18 cellular contexts compared by ENCODE assay signal in the genomic region with DNA sequence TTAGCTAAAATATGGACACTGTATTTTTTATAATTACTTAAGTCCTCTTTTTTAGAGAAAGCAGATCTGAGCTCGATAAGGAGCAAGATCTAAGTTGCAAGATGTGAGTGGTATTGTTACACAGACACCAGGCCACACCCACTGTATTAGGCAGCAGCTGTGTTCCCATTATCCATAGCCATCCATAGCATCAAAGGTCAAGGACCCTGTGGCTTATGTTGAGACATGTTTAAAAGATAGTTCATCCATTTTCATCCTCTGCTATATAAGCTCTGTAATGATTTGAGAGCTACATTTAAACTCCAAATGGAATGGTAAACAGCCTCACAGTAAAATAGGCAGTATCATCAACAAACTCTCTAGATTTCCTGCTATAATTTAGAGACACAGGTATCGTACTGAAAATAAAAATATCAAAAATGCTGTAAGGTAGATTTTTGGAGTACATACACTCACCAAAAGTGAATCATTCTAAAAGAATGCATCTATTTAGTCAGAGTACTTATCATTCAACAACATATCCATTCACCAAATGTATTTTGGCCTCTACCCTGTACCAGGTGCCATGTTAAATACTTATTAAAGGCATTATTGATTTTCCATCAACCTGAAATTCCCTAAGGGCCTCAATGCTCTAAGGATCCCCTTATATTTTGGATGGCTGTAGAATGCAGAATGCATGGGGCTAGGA.
"Had no signal": no experiment of that assay in that cellular context is flagged by ENCODE, and none has a peak within 500 bp of the region (broad histone marks: within the 10 kb centered on the region; RNA-seq: fewer than 3 reads in every experiment).

No MANE protein-coding gene starts in this region.

- H3K4me3 ChIP-seq: body of pancreas, lower lobe of right lung, neural progenitor cell, transverse colon had no signal

- H3K36me3 ChIP-seq: lower lobe of right lung, neural progenitor cell, transverse colon had no signal

- H3K27ac Mint-ChIP-seq: activated CD8-positive, alpha-beta memory T cell treated with anti-CD3 and anti-CD28 coated beads, Interleukin-2, amount 10 ng/mL, durations not matched to agents 7 days and 5 days; activated CD8-positive, alpha-beta T cell treated with anti-CD3 and anti-CD28 coated beads for 36 hours; activated naive CD8-positive, alpha-beta T cell treated with anti-CD3 and anti-CD28 coated beads, Interleukin-2, amount 50 U/mL, for 24 hours; naive thymus-derived CD8-positive, alpha-beta T cell; neural progenitor cell; stimulated activated naive B cell treated with anti-CD40 and anti-IgM and Interleukin-4, amounts not matched to agents 10 μg/mL and 1 μg/mL and 100 μg/mL, for 72 hours had no signal

- H3K27me3 Mint-ChIP-seq: activated CD8-positive, alpha-beta memory T cell treated with anti-CD3 and anti-CD28 coated beads, Interleukin-2, amount 10 ng/mL, durations not matched to agents 7 days and 5 days; activated CD8-positive, alpha-beta T cell treated with anti-CD3 and anti-CD28 coated beads for 36 hours; activated naive CD8-positive, alpha-beta T cell treated with anti-CD3 and anti-CD28 coated beads, Interleukin-2, amount 50 U/mL, for 24 hours; naive thymus-derived CD8-positive, alpha-beta T cell; stimulated activated naive B cell treated with anti-CD40 and anti-IgM and Interleukin-4, amounts not matched to agents 10 μg/mL and 1 μg/mL and 100 μg/mL, for 72 hours had no signal

- H3K27ac ChIP-seq: body of pancreas, lower lobe of right lung, neural progenitor cell, transverse colon had no signal

- H3K9me3 ChIP-seq: body of pancreas, lower lobe of right lung, transverse colon had no signal

- H3K36me3 Mint-ChIP-seq: activated CD8-positive, alpha-beta memory T cell treated with anti-CD3 and anti-CD28 coated beads, Interleukin-2, amount 10 ng/mL, durations not matched to agents 7 days and 5 days; neural progenitor cell; stimulated activated naive B cell treated with anti-CD40 and anti-IgM and Interleukin-4, amounts not matched to agents 10 μg/mL and 1 μg/mL and 100 μg/mL, for 72 hours had no signal

- H3K9ac ChIP-seq: neural progenitor cell had no signal

- H3K9me3 Mint-ChIP-seq: neural progenitor cell had no signal

- H3K4me3 Mint-ChIP-seq: activated CD8-positive, alpha-beta memory T cell treated with anti-CD3 and anti-CD28 coated beads, Interleukin-2, amount 10 ng/mL, durations not matched to agents 7 days and 5 days; activated CD8-positive, alpha-beta T cell treated with anti-CD3 and anti-CD28 coated beads for 36 hours; activated naive CD8-positive, alpha-beta T cell treated with anti-CD3 and anti-CD28 coated beads, Interleukin-2, amount 50 U/mL, for 24 hours; naive thymus-derived CD8-positive, alpha-beta T cell; neural progenitor cell; stimulated activated naive B cell treated with anti-CD40 and anti-IgM and Interleukin-4, amounts not matched to agents 10 μg/mL and 1 μg/mL and 100 μg/mL, for 72 hours had no signal

- DNase-seq: activated CD4-positive, alpha-beta T cell treated with anti-CD3 and anti-CD28 coated beads for 48 hours; activated CD8-positive, alpha-beta memory T cell treated with anti-CD3 and anti-CD28 coated beads, Interleukin-2, amount 10 ng/mL, durations not matched to agents 7 days and 5 days; activated CD8-positive, alpha-beta T cell treated with anti-CD3 and anti-CD28 coated beads for 36 hours; activated effector memory CD4-positive, alpha-beta T cell treated with anti-CD3 and anti-CD28 coated beads, Interleukin-2, amount 50 U/mL, for 16 hours; activated naive CD4-positive, alpha-beta T cell treated with anti-CD3 and anti-CD28 coated beads, Interleukin-2, amount 50 U/mL, for 16 hours; activated naive CD8-positive, alpha-beta T cell treated with anti-CD3 and anti-CD28 coated beads, Interleukin-2, amount 50 U/mL, for 24 hours; activated T-cell treated with anti-CD3 and anti-CD28 coated beads for 4 hours; body of pancreas; foreskin fibroblast; kidney; lower lobe of right lung; naive thymus-derived CD8-positive, alpha-beta T cell; small intestine; stimulated activated CD4-positive, alpha-beta T cell treated with anti-CD3 and anti-CD28 coated beads, Interleukin-15, amount 100 ng/mL, for 24 hours; stimulated activated CD8-positive, alpha-beta memory T cell treated with anti-CD3 and anti-CD28 coated beads, Interleukin-4, amount 100 ng/mL, for 48 hours; stimulated activated naive B cell treated with anti-CD40 and anti-IgM and Interleukin-4, amounts not matched to agents 10 μg/mL and 1 μg/mL and 100 μg/mL, for 72 hours; transverse colon had no signal

- H3K4me1 ChIP-seq: body of pancreas, lower lobe of right lung, neural progenitor cell, transverse colon had no signal

- H3K27me3 ChIP-seq: body of pancreas, neural progenitor cell, transverse colon had no signal

- H3K4me1 Mint-ChIP-seq: activated CD8-positive, alpha-beta memory T cell treated with anti-CD3 and anti-CD28 coated beads, Interleukin-2, amount 10 ng/mL, durations not matched to agents 7 days and 5 days; activated naive CD8-positive, alpha-beta T cell treated with anti-CD3 and anti-CD28 coated beads, Interleukin-2, amount 50 U/mL, for 24 hours; naive thymus-derived CD8-positive, alpha-beta T cell; stimulated activated naive B cell treated with anti-CD40 and anti-IgM and Interleukin-4, amounts not matched to agents 10 μg/mL and 1 μg/mL and 100 μg/mL, for 72 hours had no signal
